ENCODE assay signal across 8 cellular contexts in genomic region chr15:77819841-77820728, GRCh38.
DNase-seq lines count a peak whose midpoint lies in the region; ATAC-seq and TF ChIP-seq lines count a peak whose summit lies in the region.

No MANE protein-coding gene starts in this region.

- no peak for TF ChIP-seq POLR2A in breast epithelium (IDR thresholded peaks at IDR 0.05)

- H3K4me3 ChIP-seq in breast epithelium = peak overlapping the region; percentile 18 to 66 (median 44)

- H3K9me3 ChIP-seq in breast epithelium = no peaks in the 10 kb centered on the region

- no peaks in the 10 kb centered on the region for H3K36me3 ChIP-seq in breast epithelium

- H3K4me3 Mint-ChIP-seq in mesothelial cell of epicardium = peak overlapping the region; percentile 60
- no peak overlapping the region for H3K4me3 Mint-ChIP-seq in activated T-helper 1 cell treated with anti-CD3 and anti-CD28 coated beads, Interleukin-12 subunit alpha, Interleukin-12 subunit beta, Interleukin-2, Interleukin-4 antibody, amounts not matched to agents 30 ng/mL and 10 ng/mL and 1 ng/mL, durations not matched to agents 14 hours and 24 hours and 36 hours

- DNase-seq in D341Med (ENCODE audit: low spot score) = peak; percentile 78
- DNase-seq in breast epithelium (ENCODE audit: low spot score in 2 of 2) = no peak
- DNase-seq in mesothelial cell of epicardium (ENCODE audit: low spot score in 2 of 2, unreplicated experiment in 2 of 2) = peak in 1 of 2 experiments; percentile 61
- DNase-seq in T1000 (lab: John Stamatoyannopoulos, UW) = no peak
- no peak for DNase-seq in activated T-helper 1 cell treated with anti-CD3 and anti-CD28 coated beads, Interleukin-12 subunit alpha, Interleukin-12 subunit beta, Interleukin-2, Interleukin-4 antibody, amounts not matched to agents 30 ng/mL and 10 ng/mL and 1 ng/mL, durations not matched to agents 14 hours and 24 hours and 36 hours (ENCODE audit: low spot score)
- DNase-seq in DMS153 (lab: John Stamatoyannopoulos, UW) = no peak

- intact Hi-C loops in breast epithelium (cut with DNase I; ENCODE audit: low total_unique reads) = no loop called here
- intact Hi-C loops in activated T-helper 1 cell treated with anti-CD3 and anti-CD28 coated beads, Interleukin-12 subunit alpha, Interleukin-12 subunit beta, Interleukin-2, Interleukin-4 antibody, amounts not matched to agents 30 ng/mL and 10 ng/mL and 1 ng/mL, durations not matched to agents 14 hours and 24 hours and 36 hours (cut with micrococcal nuclease) = no loop called here

- no peak overlapping the region for H3K27ac Mint-ChIP-seq in mesothelial cell of epicardium
- H3K27ac Mint-ChIP-seq in activated T-helper 1 cell treated with anti-CD3 and anti-CD28 coated beads, Interleukin-12 subunit alpha, Interleukin-12 subunit beta, Interleukin-2, Interleukin-4 antibody, amounts not matched to agents 30 ng/mL and 10 ng/mL and 1 ng/mL, durations not matched to agents 14 hours and 24 hours and 36 hours = no peak overlapping the region

- no peak overlapping the region for H3K27ac ChIP-seq in breast epithelium

- no peaks in the 10 kb centered on the region for H3K4me1 ChIP-seq in breast epithelium

- peak; percentile 32; the same call in 1 of the 2 replicates for TF ChIP-seq RAD21 in Ishikawa (IDR thresholded peaks at IDR 0.05; ENCODE audit: low read depth)

- TF ChIP-seq CTCF in breast epithelium (IDR thresholded peaks at IDR 0.05) (no peak), mesothelial cell of epicardium (IDR thresholded peaks at IDR 0.05; ENCODE audit: unreplicated experiment) (no peak)

- H3K4me1 Mint-ChIP-seq in mesothelial cell of epicardium = peaks cover 2% of the 10 kb centered on the region
- H3K4me1 Mint-ChIP-seq in activated T-helper 1 cell treated with anti-CD3 and anti-CD28 coated beads, Interleukin-12 subunit alpha, Interleukin-12 subunit beta, Interleukin-2, Interleukin-4 antibody, amounts not matched to agents 30 ng/mL and 10 ng/mL and 1 ng/mL, durations not matched to agents 14 hours and 24 hours and 36 hours (ENCODE audit: low read depth) = no peaks in the 10 kb centered on the region

- no peak for TF ChIP-seq EP300 in Ishikawa (IDR thresholded peaks at IDR 0.05; ENCODE audit: borderline replicate concordance)

- no peaks in the 10 kb centered on the region for H3K36me3 Mint-ChIP-seq in mesothelial cell of epicardium
- no peaks in the 10 kb centered on the region for H3K36me3 Mint-ChIP-seq in activated T-helper 1 cell treated with anti-CD3 and anti-CD28 coated beads, Interleukin-12 subunit alpha, Interleukin-12 subunit beta, Interleukin-2, Interleukin-4 antibody, amounts not matched to agents 30 ng/mL and 10 ng/mL and 1 ng/mL, durations not matched to agents 14 hours and 24 hours and 36 hours (ENCODE audit: low read depth)

- H3K27me3 Mint-ChIP-seq in mesothelial cell of epicardium (ENCODE audit: low read depth) = peaks cover 78% of the 10 kb centered on the region
- H3K27me3 Mint-ChIP-seq in activated T-helper 1 cell treated with anti-CD3 and anti-CD28 coated beads, Interleukin-12 subunit alpha, Interleukin-12 subunit beta, Interleukin-2, Interleukin-4 antibody, amounts not matched to agents 30 ng/mL and 10 ng/mL and 1 ng/mL, durations not matched to agents 14 hours and 24 hours and 36 hours (ENCODE audit: insufficient read depth) = peaks cover 33% of the 10 kb centered on the region

- ATAC-seq in GM21619 (IDR thresholded peaks at IDR 0.05; ENCODE audit: unreplicated experiment) = no peak

- H3K9me3 Mint-ChIP-seq in mesothelial cell of epicardium = no peaks in the 10 kb centered on the region
- H3K9me3 Mint-ChIP-seq in activated T-helper 1 cell treated with anti-CD3 and anti-CD28 coated beads, Interleukin-12 subunit alpha, Interleukin-12 subunit beta, Interleukin-2, Interleukin-4 antibody, amounts not matched to agents 30 ng/mL and 10 ng/mL and 1 ng/mL, durations not matched to agents 14 hours and 24 hours and 36 hours = no peaks in the 10 kb centered on the region

- peaks cover 9 to 68% of the 10 kb centered on the region in 2 donors for H3K27me3 ChIP-seq in breast epithelium

TF ChIP-seq in Ishikawa, 13 proteins besides CTCF, POLR2A, EP300 and RAD21:
- TF ChIP-seq ZBTB7A (IDR thresholded peaks at IDR 0.05; ENCODE audit: low read depth) (peak; percentile 68), NFIC (IDR thresholded peaks at IDR 0.05) (no peak), TAF1 (IDR thresholded peaks at IDR 0.05; ENCODE audit: low read depth) (no peak), EGR1 (IDR thresholded peaks at IDR 0.05) (no peak), USF1 (IDR thresholded peaks at IDR 0.05) (no peak)
- TF ChIP-seq, protein P1, sequence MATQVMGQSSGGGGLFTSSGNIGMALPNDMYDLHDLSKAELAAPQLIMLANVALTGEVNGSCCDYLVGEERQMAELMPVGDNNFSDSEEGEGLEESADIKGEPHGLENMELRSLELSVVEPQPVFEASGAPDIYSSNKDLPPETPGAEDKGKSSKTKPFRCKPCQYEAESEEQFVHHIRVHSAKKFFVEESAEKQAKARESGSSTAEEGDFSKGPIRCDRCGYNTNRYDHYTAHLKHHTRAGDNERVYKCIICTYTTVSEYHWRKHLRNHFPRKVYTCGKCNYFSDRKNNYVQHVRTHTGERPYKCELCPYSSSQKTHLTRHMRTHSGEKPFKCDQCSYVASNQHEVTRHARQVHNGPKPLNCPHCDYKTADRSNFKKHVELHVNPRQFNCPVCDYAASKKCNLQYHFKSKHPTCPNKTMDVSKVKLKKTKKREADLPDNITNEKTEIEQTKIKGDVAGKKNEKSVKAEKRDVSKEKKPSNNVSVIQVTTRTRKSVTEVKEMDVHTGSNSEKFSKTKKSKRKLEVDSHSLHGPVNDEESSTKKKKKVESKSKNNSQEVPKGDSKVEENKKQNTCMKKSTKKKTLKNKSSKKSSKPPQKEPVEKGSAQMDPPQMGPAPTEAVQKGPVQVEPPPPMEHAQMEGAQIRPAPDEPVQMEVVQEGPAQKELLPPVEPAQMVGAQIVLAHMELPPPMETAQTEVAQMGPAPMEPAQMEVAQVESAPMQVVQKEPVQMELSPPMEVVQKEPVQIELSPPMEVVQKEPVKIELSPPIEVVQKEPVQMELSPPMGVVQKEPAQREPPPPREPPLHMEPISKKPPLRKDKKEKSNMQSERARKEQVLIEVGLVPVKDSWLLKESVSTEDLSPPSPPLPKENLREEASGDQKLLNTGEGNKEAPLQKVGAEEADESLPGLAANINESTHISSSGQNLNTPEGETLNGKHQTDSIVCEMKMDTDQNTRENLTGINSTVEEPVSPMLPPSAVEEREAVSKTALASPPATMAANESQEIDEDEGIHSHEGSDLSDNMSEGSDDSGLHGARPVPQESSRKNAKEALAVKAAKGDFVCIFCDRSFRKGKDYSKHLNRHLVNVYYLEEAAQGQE (IDR thresholded peaks at IDR 0.05; ENCODE audit: low read depth) = no peak
